ENCODE assay signal across 8 cellular contexts in genomic region chr4:123616970-123617392, GRCh38.
DNase-seq lines count a peak whose midpoint lies in the region; ATAC-seq and TF ChIP-seq lines count a peak whose summit lies in the region.

No MANE protein-coding gene starts in this region.

- CTCF ChIA-PET in activated CD4-positive, alpha-beta T cell treated with anti-CD3 and anti-CD28 coated beads for 36 hours (lab: Charles Lee): interaction anchor here (2.0 kb wide), 1 partner anchor 53 kb away, joined by 8 read pairs; no protein-coding TSS in a partner anchor

- H3K4me1 ChIP-seq in esophagus muscularis mucosa: peaks cover 25 to 48% (median 35%) of the 10 kb centered on the region in 4 donors

- no peaks in the 10 kb centered on the region for H3K27me3 Mint-ChIP-seq in activated CD4-positive, alpha-beta T cell treated with anti-CD3 and anti-CD28 coated beads for 36 hours
- no peaks in the 10 kb centered on the region for H3K27me3 Mint-ChIP-seq in natural killer cell treated with Interleukin-12 subunit alpha and Interleukin-12 subunit beta and Interleukin-15 and Interleukin-18, amount 100 ng/mL, for 72 hours

- no peak for TF ChIP-seq EP300 in esophagus muscularis mucosa (IDR thresholded peaks at IDR 0.05)

- intact Hi-C loops in activated CD4-positive, alpha-beta T cell treated with anti-CD3 and anti-CD28 coated beads for 36 hours (cut with DNase I, micrococcal nuclease): no loop called here
- intact Hi-C loops in esophagus muscularis mucosa (cut with DNase I): no loop called here

- TF ChIP-seq POLR2A in esophagus muscularis mucosa (IDR thresholded peaks at IDR 0.05; ENCODE audit: low read depth): no peak

- peaks cover 15% of the 10 kb centered on the region for H3K4me1 Mint-ChIP-seq in activated CD4-positive, alpha-beta T cell treated with anti-CD3 and anti-CD28 coated beads for 36 hours
- H3K4me1 Mint-ChIP-seq in natural killer cell treated with Interleukin-12 subunit alpha and Interleukin-12 subunit beta and Interleukin-15 and Interleukin-18, amount 100 ng/mL, for 72 hours (ENCODE audit: low read depth in 2 of 2): peaks cover 34 to 49% of the 10 kb centered on the region in 2 donors

- TF ChIP-seq CTCF in esophagus muscularis mucosa (IDR thresholded peaks at IDR 0.05): no peak

- H3K27ac Mint-ChIP-seq in activated CD4-positive, alpha-beta T cell treated with anti-CD3 and anti-CD28 coated beads for 36 hours: peak overlapping the region; percentile 23
- peak overlapping the region; percentile 56 to 66 for H3K27ac Mint-ChIP-seq in natural killer cell treated with Interleukin-12 subunit alpha and Interleukin-12 subunit beta and Interleukin-15 and Interleukin-18, amount 100 ng/mL, for 72 hours

- ATAC-seq in activated CD4-positive, alpha-beta T cell treated with anti-CD3 and anti-CD28 coated beads for 36 hours: peak; percentile 87
- peak; percentile 83 for ATAC-seq in HG03521 (IDR thresholded peaks at IDR 0.05; ENCODE audit: unreplicated experiment)
- peak; percentile 72 to 73 for ATAC-seq in natural killer cell treated with Interleukin-12 subunit alpha and Interleukin-12 subunit beta and Interleukin-15 and Interleukin-18, amount 100 ng/mL, for 72 hours
- ATAC-seq in HG02852 (IDR thresholded peaks at IDR 0.05; ENCODE audit: unreplicated experiment): no peak

- POLR2A ChIA-PET in activated CD4-positive, alpha-beta T cell treated with anti-CD3 and anti-CD28 coated beads for 36 hours (lab: Charles Lee): no interaction called here

- H3K36me3 ChIP-seq in esophagus muscularis mucosa: no peaks in the 10 kb centered on the region

- no peak overlapping the region for H3K4me3 ChIP-seq in esophagus muscularis mucosa

- H3K27ac ChIP-seq in esophagus muscularis mucosa (replicated peaks in 1 of 4): peak overlapping the region; percentile 46 to 64 (median 58)

- H3K27me3 ChIP-seq in esophagus muscularis mucosa: no peaks in the 10 kb centered on the region

- H3K9me3 ChIP-seq in esophagus muscularis mucosa: no peaks in the 10 kb centered on the region

- peak; percentile 51 for DNase-seq in activated CD4-positive, alpha-beta T cell treated with anti-CD3 and anti-CD28 coated beads for 36 hours
- DNase-seq in activated CD4-positive, alpha-beta T cell treated with anti-CD3 and anti-CD28 coated beads, Interleukin-2, amount 50 U/mL, for 4 hours: no peak
- peak; percentile 74 for DNase-seq in SKM-1 (lab: John Stamatoyannopoulos, UW; ENCODE audit: unreplicated experiment)
- DNase-seq in esophagus muscularis mucosa (ENCODE audit: extremely low spot score): no peak
- no peak for DNase-seq in natural killer cell treated with Interleukin-12 subunit alpha and Interleukin-12 subunit beta and Interleukin-15 and Interleukin-18, amount 100 ng/mL, for 72 hours (ENCODE audit: low spot score)
- DNase-seq in HuH-7.5 (ENCODE audit: low spot score): no peak

- no peaks in the 10 kb centered on the region for H3K9me3 Mint-ChIP-seq in activated CD4-positive, alpha-beta T cell treated with anti-CD3 and anti-CD28 coated beads for 36 hours (ENCODE audit: low read depth)
- no peaks in the 10 kb centered on the region for H3K9me3 Mint-ChIP-seq in natural killer cell treated with Interleukin-12 subunit alpha and Interleukin-12 subunit beta and Interleukin-15 and Interleukin-18, amount 100 ng/mL, for 72 hours

- no peaks in the 10 kb centered on the region for H3K36me3 Mint-ChIP-seq in activated CD4-positive, alpha-beta T cell treated with anti-CD3 and anti-CD28 coated beads for 36 hours (ENCODE audit: low read depth)
- H3K36me3 Mint-ChIP-seq in natural killer cell treated with Interleukin-12 subunit alpha and Interleukin-12 subunit beta and Interleukin-15 and Interleukin-18, amount 100 ng/mL, for 72 hours: peaks cover 6% of the 10 kb centered on the region

- WGBS in esophagus muscularis mucosa: 3% methylated on average over 5 of the region's 5 CpGs

- no peak overlapping the region for H3K4me3 Mint-ChIP-seq in activated CD4-positive, alpha-beta T cell treated with anti-CD3 and anti-CD28 coated beads for 36 hours
- H3K4me3 Mint-ChIP-seq in natural killer cell treated with Interleukin-12 subunit alpha and Interleukin-12 subunit beta and Interleukin-15 and Interleukin-18, amount 100 ng/mL, for 72 hours: peak overlapping the region; percentile 58

Comparison
In these comparisons a context has a peak if more than half of its experiments do, and no peak if none do; other contexts are left out.
1. DNase-seq: peak in activated CD4-positive, alpha-beta T cell treated with anti-CD3 and anti-CD28 coated beads for 36 hours (single experiment) and SKM-1 (single experiment); none in activated CD4-positive, alpha-beta T cell treated with anti-CD3 and anti-CD28 coated beads, Interleukin-2, amount 50 U/mL, for 4 hours (0 of 2), esophagus muscularis mucosa (single experiment), natural killer cell treated with Interleukin-12 subunit alpha and Interleukin-12 subunit beta and Interleukin-15 and Interleukin-18, amount 100 ng/mL, for 72 hours (single experiment) and HuH-7.5 (single experiment).